Comparison of ENCODE assay signal across 21 cellular contexts in the genomic region with DNA sequence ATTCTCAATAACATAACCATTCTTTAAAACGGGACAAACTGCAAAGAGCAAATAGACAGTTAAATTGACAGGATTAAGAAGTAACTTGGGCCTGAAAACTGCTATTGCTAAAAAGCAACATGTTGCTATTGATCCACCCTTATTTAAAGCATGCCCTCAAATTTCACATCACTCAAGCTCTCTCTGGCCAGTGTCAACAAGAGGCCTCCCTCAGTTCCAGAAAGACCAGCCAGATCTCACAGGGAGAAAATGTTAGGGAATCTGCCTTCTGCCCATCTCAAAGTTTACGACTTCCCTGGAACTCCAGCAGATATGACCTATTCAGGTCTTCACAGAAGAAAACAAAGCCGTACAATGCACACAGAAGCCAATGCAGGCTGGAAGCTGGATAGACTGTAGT. TPM values are rescaled to one million over a fixed set of nuclear protein-coding genes. Genes with fewer than 3 reads are reported as not detected.
DNase-seq lines count a peak whose midpoint lies in the region; ATAC-seq and TF ChIP-seq lines count a peak whose summit lies in the region.
"Had no signal": no experiment of that assay in that cellular context is flagged by ENCODE, and none has a peak within 500 bp of the region (broad histone marks: within the 10 kb centered on the region; RNA-seq: fewer than 3 reads in every experiment).

No MANE protein-coding gene starts in this region.

- TF ChIP-seq CTCF in Loucy (conservative IDR thresholded peaks at IDR 0.05; ENCODE audit: low read length), result no peak
- TF ChIP-seq CTCF in hepatocyte (IDR thresholded peaks at IDR 0.05; ENCODE audit: poor library complexity), result no peak

- no peak for ATAC-seq in GM21423 (IDR thresholded peaks at IDR 0.05; ENCODE audit: unreplicated experiment)
- ATAC-seq: natural killer cell treated with Interleukin-12 subunit alpha and Interleukin-12 subunit beta and Interleukin-15 and Interleukin-18, amount 100 ng/mL, for 72 hours; WTC11 had no signal

- H2BK12ac ChIP-seq in trophoblast cell (ENCODE audit: low read length), result no peak overlapping the region

- H3K4me3 ChIP-seq in BLaER1 treated with 17β-estradiol and CSF1 and Interleukin-3, amounts not matched to agents 10 nM and 100 nM, result no peak overlapping the region
- H3K4me3 ChIP-seq in Loucy (ENCODE audit: low read length, poor library complexity, severe bottlenecking) (no peak overlapping the region), hepatocyte (no peak overlapping the region), trophoblast cell (ENCODE audit: low read depth, low read length) (no peak overlapping the region)
- H3K4me3 ChIP-seq: breast epithelium, lung, uterus had no signal

- H3K9me3 ChIP-seq in BLaER1 treated with 17β-estradiol and CSF1 and Interleukin-3, amounts not matched to agents 10 nM and 100 nM (replicated peaks in 1 of 11), result no peaks in the 10 kb centered on the region
- H3K9me3 ChIP-seq in Loucy (ENCODE audit: insufficient read depth, low read depth, low read length), result no peaks in the 10 kb centered on the region
- H3K9me3 ChIP-seq in hepatocyte (ENCODE audit: low read depth), result no peaks in the 10 kb centered on the region
- H3K9me3 ChIP-seq in trophoblast cell (ENCODE audit: insufficient read depth, low read depth, low read length), result no peaks in the 10 kb centered on the region
- H3K9me3 ChIP-seq: breast epithelium, uterus had no signal

- H3K4me1 ChIP-seq in BLaER1 treated with 17β-estradiol and CSF1 and Interleukin-3, amounts not matched to agents 10 nM and 100 nM, result peaks cover 27 to 39% (median 34%) of the 10 kb centered on the region in 10 experiments
- H3K4me1 ChIP-seq in Loucy (ENCODE audit: insufficient read depth, low read length, poor library complexity, severe bottlenecking) (peaks cover 29% of the 10 kb centered on the region), hepatocyte (ENCODE audit: insufficient read depth) (peaks cover 36% of the 10 kb centered on the region), trophoblast cell (ENCODE audit: control insufficient read depth in 1 of 2, insufficient read depth in 2 of 2, low read length in 2 of 2) (peaks cover 0 to 4% of the 10 kb centered on the region in 2 experiments)

- peaks cover 87% of the 10 kb centered on the region for H3K79me2 ChIP-seq in Loucy (ENCODE audit: insufficient read depth, low read length)
- H3K79me2 ChIP-seq in hepatocyte, result peaks cover 89% of the 10 kb centered on the region
- peaks cover 5% of the 10 kb centered on the region for H3K79me2 ChIP-seq in trophoblast cell (ENCODE audit: control insufficient read depth, insufficient read depth, low read length, poor library complexity)

- intact Hi-C loops in head of caudate nucleus (cut with DNase I), result loop anchor here (5.0 kb wide), 1 partner anchor 98 kb away; no protein-coding TSS in a partner anchor
- intact Hi-C loops in posterior cingulate gyrus (cut with DNase I), result loop anchor here (2.0 to 5.0 kb wide), 2 partner anchors 99 to 223 kb away; no protein-coding TSS in a partner anchor

- H2BK120ac ChIP-seq in trophoblast cell (ENCODE audit: insufficient read depth, low read length, poor library complexity), result no peak overlapping the region

- DNase-seq in hepatocyte (ENCODE audit: low spot score) (no peak), trophoblast cell (no peak), head of caudate nucleus (no peak), posterior cingulate gyrus (no peak), kidney tubule cell (ENCODE audit: low spot score) (no peak)
- DNase-seq: activated CD4-positive, alpha-beta memory T cell treated with anti-CD3 and anti-CD28 coated beads, Interleukin-2, amount 10 ng/mL, durations not matched to agents 7 days and 5 days; activated naive CD8-positive, alpha-beta T cell treated with anti-CD3 and anti-CD28 coated beads for 36 hours; activated T-cell treated with anti-CD3 and anti-CD28 coated beads, Interleukin-2, amount 50 U/mL, for 24 hours; HCEC 1CT; NCI-H1930; retina; SHP77 treated with DMSO at 0.1 percent for 48 hours; uterus had no signal

- H3K4ac ChIP-seq in trophoblast cell (ENCODE audit: low read depth, low read length), result peak overlapping the region; percentile 14

- H3K18ac ChIP-seq in trophoblast cell (ENCODE audit: low read length), result no peak overlapping the region

- WGBS in hepatocyte (ENCODE audit: low lambda C conversion rate, missing lambda C conversion rate), result 38% methylated on average over 3 of the region's 3 CpGs
- WGBS in trophoblast cell (ENCODE audit: extremely low coverage, insufficient coverage, insufficient read length), result 100% methylated on average over 1 of the region's 3 CpGs

- H3K27me3 ChIP-seq in BLaER1 treated with 17β-estradiol and CSF1 and Interleukin-3, amounts not matched to agents 10 nM and 100 nM, result no peaks in the 10 kb centered on the region
- H3K27me3 ChIP-seq in Loucy (ENCODE audit: insufficient read depth, low read length, poor library complexity, severe bottlenecking) (no peaks in the 10 kb centered on the region), hepatocyte (no peaks in the 10 kb centered on the region), trophoblast cell (ENCODE audit: insufficient read depth, low read length) (no peaks in the 10 kb centered on the region)
- H3K27me3 ChIP-seq: breast epithelium, uterus had no signal

- peak overlapping the region in 8 of 11 experiments; percentile 3 to 89 (median 75); a peak in 9 of 22 replicates for H3K4me2 ChIP-seq in BLaER1 treated with 17β-estradiol and CSF1 and Interleukin-3, amounts not matched to agents 10 nM and 100 nM
- H3K4me2 ChIP-seq in Loucy (ENCODE audit: low read depth, low read length, poor library complexity, severe bottlenecking), result peak overlapping the region; percentile 71
- no peak overlapping the region for H3K4me2 ChIP-seq in hepatocyte
- H3K4me2 ChIP-seq in trophoblast cell (ENCODE audit: low read length), result no peak overlapping the region

- H3K23ac ChIP-seq in trophoblast cell (ENCODE audit: low read length), result no peak overlapping the region

- H2AK5ac ChIP-seq in trophoblast cell (ENCODE audit: low read length), result no peak overlapping the region

- H3K9me2 ChIP-seq in Loucy (replicated peaks; ENCODE audit: low read depth, low read length) (no peaks in the 10 kb centered on the region), hepatocyte (replicated peaks; ENCODE audit: insufficient read depth) (no peaks in the 10 kb centered on the region)

- no peak overlapping the region for H4K12ac ChIP-seq in trophoblast cell (ENCODE audit: low read depth, low read length)

- 0 out of 2 replicates have a peak, but pooled peaks cover 3% of the 10 kb centered on the region for H3F3A ChIP-seq in Loucy (ENCODE audit: low read depth)

- peaks cover 36 to 99% (median 93%) of the 10 kb centered on the region in 11 experiments; a peak in 21 of 22 replicates for H4K20me1 ChIP-seq in BLaER1 treated with 17β-estradiol and CSF1 and Interleukin-3, amounts not matched to agents 10 nM and 100 nM
- peaks cover 76% of the 10 kb centered on the region for H4K20me1 ChIP-seq in Loucy (ENCODE audit: insufficient read depth, low read length, poor library complexity, severe bottlenecking)
- peaks cover 83% of the 10 kb centered on the region for H4K20me1 ChIP-seq in hepatocyte (ENCODE audit: insufficient read depth, poor library complexity, severe bottlenecking)

- H4K8ac ChIP-seq in trophoblast cell (ENCODE audit: low read depth, low read length), result no peak overlapping the region

- H3K27ac ChIP-seq in BLaER1 treated with 17β-estradiol and CSF1 and Interleukin-3, amounts not matched to agents 10 nM and 100 nM, result no peak overlapping the region
- peak overlapping the region; percentile 9 for H3K27ac ChIP-seq in hepatocyte
- no peak overlapping the region for H3K27ac ChIP-seq in trophoblast cell (ENCODE audit: low read depth, low read length)
- H3K27ac ChIP-seq: breast epithelium, HL-60, uterus had no signal

- no peak overlapping the region for H3K9ac ChIP-seq in BLaER1 treated with 17β-estradiol and CSF1 and Interleukin-3, amounts not matched to agents 10 nM and 100 nM
- H3K9ac ChIP-seq in Loucy (ENCODE audit: low read depth, low read length, poor library complexity, severe bottlenecking), result no peak overlapping the region
- no peak overlapping the region for H3K9ac ChIP-seq in trophoblast cell (ENCODE audit: low read length)

- no peak overlapping the region for H3K14ac ChIP-seq in trophoblast cell (ENCODE audit: low read length)

- no peak overlapping the region for H4K91ac ChIP-seq in trophoblast cell (ENCODE audit: low read depth, low read length)

- peaks cover 18 to 36% (median 22%) of the 10 kb centered on the region in 11 experiments for H3K36me3 ChIP-seq in BLaER1 treated with 17β-estradiol and CSF1 and Interleukin-3, amounts not matched to agents 10 nM and 100 nM
- H3K36me3 ChIP-seq in Loucy (ENCODE audit: insufficient read depth, low read length), result peaks cover 19% of the 10 kb centered on the region
- H3K36me3 ChIP-seq in hepatocyte (replicated peaks; ENCODE audit: insufficient read depth, low read depth), result no peaks in the 10 kb centered on the region
- H3K36me3 ChIP-seq in trophoblast cell (ENCODE audit: control insufficient read depth in 1 of 2, insufficient read depth in 2 of 2, low read length in 2 of 2), result peaks cover 5 to 11% of the 10 kb centered on the region in 2 experiments
- H3K36me3 ChIP-seq: breast epithelium, uterus had no signal

- H2BK5ac ChIP-seq in trophoblast cell (ENCODE audit: low read depth, low read length, poor library complexity), result no peak overlapping the region

- H2AFZ ChIP-seq in Loucy (ENCODE audit: low read length) (no peak overlapping the region), hepatocyte (no peak overlapping the region), trophoblast cell (ENCODE audit: insufficient read depth, low read length, poor library complexity) (no peak overlapping the region)

- peaks cover 1% of the 10 kb centered on the region for H3K79me1 ChIP-seq in trophoblast cell (ENCODE audit: low read length)

RNA-seq across cellular contexts. Expression of a gene that starts 9.0 kb away (rescaled TPM):
- 71.2 and 71.6 TPM in 2 replicates for total RNA-seq in hepatocyte
- polyA plus RNA-seq in hepatocyte, result 74.6 and 78.1 TPM in 2 replicates
- 48.2 and 51.5 TPM in 2 replicates for polyA plus RNA-seq in trophoblast cell (2013)

Comparison
In these comparisons a context has a peak if more than half of its experiments do, and no peak if none do; other contexts are left out.
1. H3K4me2 ChIP-seq: peak in BLaER1 treated with 17β-estradiol and CSF1 and Interleukin-3, amounts not matched to agents 10 nM and 100 nM (8 of 11) and Loucy (single experiment); none in hepatocyte (single experiment) and trophoblast cell (single experiment).